In genomic region chr10:47409171-47409865, GRCh38 we compare ENCODE assay signal across 20 cellular contexts. TPM values are rescaled to one million over a fixed set of nuclear protein-coding genes. Genes with fewer than 3 reads are reported as not detected.
"Had no signal": no experiment of that assay in that cellular context is flagged by ENCODE, and none has a peak within 500 bp of the region (broad histone marks: within the 10 kb centered on the region; RNA-seq: fewer than 3 reads in every experiment).

No MANE protein-coding gene starts in this region.

- H3K27me3 ChIP-seq: ovary, tibial nerve had no signal

- FAIRE-seq: TTC549 had no signal

- H3K27ac ChIP-seq: ovary, skin epidermis, tibial nerve had no signal

- H3K9me3 ChIP-seq: ovary, tibial nerve had no signal

- H3K4me1 Mint-ChIP-seq: activated B cell treated with CpG ODN at 0.5 μM for 24 hours, immature natural killer cell, memory B cell, neural crest cell had no signal

- H3K36me3 ChIP-seq: ovary, tibial nerve had no signal

- H3K27me3 Mint-ChIP-seq: activated B cell treated with CpG ODN at 0.5 μM for 24 hours; activated naive CD8-positive, alpha-beta T cell; brain; memory B cell had no signal

- H3K27ac Mint-ChIP-seq: activated B cell treated with CpG ODN at 0.5 μM for 24 hours; activated naive CD8-positive, alpha-beta T cell; endodermal cell; immature natural killer cell; memory B cell had no signal

- H3K9me3 Mint-ChIP-seq: activated B cell treated with CpG ODN at 0.5 μM for 24 hours, brain, endodermal cell, immature natural killer cell, memory B cell, neural crest cell had no signal

- H3K36me3 Mint-ChIP-seq: activated naive CD8-positive, alpha-beta T cell; brain; immature natural killer cell; memory B cell had no signal

- H3K4me3 ChIP-seq: ovary, skin epidermis, tibial nerve had no signal

- H3K4me3 Mint-ChIP-seq: activated B cell treated with CpG ODN at 0.5 μM for 24 hours; activated naive CD8-positive, alpha-beta T cell; brain; endodermal cell; immature natural killer cell; memory B cell; neural crest cell had no signal

- DNase-seq: activated B cell treated with CpG ODN at 0.5 μM for 24 hours; activated CD4-positive, alpha-beta T cell treated with anti-CD3 and anti-CD28 coated beads, Interleukin-2, amount 50 U/mL, for 1 hour; activated gamma-delta T cell; activated T-cell treated with anti-CD3 and anti-CD28 coated beads, Interleukin-2, amount 50 U/mL, for 1 hour; amygdala; cerebellar nuclear complex; endodermal cell; immature natural killer cell; left colon; ovary had no signal

- ATAC-seq: SK-N-SH treated with all-trans-retinoic acid at 6 μM for 48 hours had no signal

RNA-seq across cellular contexts. Expression of gene ZNF488, which starts 25.2 kb away (rescaled TPM):
- total RNA-seq: activated B cell treated with CpG ODN at 0.5 μM for 24 hours; glomerular endothelial cell; T-helper 1 cell treated with Interleukin-12 subunit alpha and Interleukin-12 subunit beta and Interleukin-4 antibody, amounts not matched to agents 30 ng/mL and 1 ng/mL, for 36 hours had no signal
- polyA plus RNA-seq: immature natural killer cell had no signal
